7 cellular contexts compared by ENCODE assay signal in the genomic region with DNA sequence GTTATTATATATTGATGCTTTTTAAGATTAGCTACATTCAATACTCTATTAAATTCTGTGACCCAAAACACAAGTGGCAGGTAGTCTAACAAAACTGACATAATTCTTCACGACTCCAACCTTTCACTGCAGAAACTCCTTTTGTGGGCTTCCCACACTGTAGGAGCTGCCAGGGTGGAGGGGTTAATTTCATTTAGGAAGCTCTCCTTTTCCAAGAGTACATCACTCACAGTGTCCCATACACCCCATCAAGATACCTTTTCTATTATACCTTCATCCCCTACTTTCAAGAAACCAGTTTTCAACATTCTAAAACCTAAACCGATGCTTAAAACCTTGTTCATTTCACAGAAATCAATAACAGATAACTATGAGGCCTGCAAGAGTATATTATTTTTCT. TPM values are rescaled to one million over a fixed set of nuclear protein-coding genes. Genes with fewer than 3 reads are reported as not detected.
A peak's percentile ranks its signal among the peaks of the same experiment; 100 is the strongest.
DNase-seq lines count a peak whose midpoint lies in the region; ATAC-seq, FAIRE-seq and TF ChIP-seq lines count a peak whose summit lies in the region.

No MANE protein-coding gene starts in this region.

- FAIRE-seq in pancreas (lab: Jason Lieb, UNC): no peak

- no peak for TF ChIP-seq CTCF in epithelial cell of proximal tubule (conservative IDR thresholded peaks at IDR 0.05; ENCODE audit: low read depth, low read length)
- TF ChIP-seq CTCF in pancreas (IDR thresholded peaks at IDR 0.05): no peak

- WGBS in pancreas, 2 donors: 1 to 3% methylated on average over 2 of the region's 2 CpGs

- H3K4me3 ChIP-seq in epithelial cell of proximal tubule (ENCODE audit: low read depth, low read length): peak overlapping the region; percentile 83
- peak overlapping the region; percentile 80 to 95 (median 84) for H3K4me3 ChIP-seq in pancreas

- intact Hi-C loops in pancreas (cut with DNase I): no loop called here

- no peaks in the 10 kb centered on the region for H3K27me3 ChIP-seq in pancreas

- no peaks in the 10 kb centered on the region for H3K36me3 ChIP-seq in pancreas

- H3K9me3 ChIP-seq in pancreas: no peaks in the 10 kb centered on the region

- peak overlapping the region in 2 of 4 donors; percentile 85 to 86 for H3K27ac ChIP-seq in pancreas

- peak; percentile 3 for ATAC-seq in GM19324 (IDR thresholded peaks at IDR 0.05; ENCODE audit: low FRiP score, unreplicated experiment)
- ATAC-seq in pancreas: peak in 2 of 4 donors; percentile 11 to 17
- ATAC-seq in GM19397 (IDR thresholded peaks at IDR 0.05; ENCODE audit: unreplicated experiment): no peak

- DNase-seq in OCI-M1 (lab: John Stamatoyannopoulos, UW): peak; percentile 42
- no peak for DNase-seq in epithelial cell of proximal tubule (ENCODE audit: low read depth)
- DNase-seq in pancreas: no peak
- DNase-seq in NCI-H1048 (lab: John Stamatoyannopoulos, UW): no peak
- DNase-seq in epidermal melanocyte (ENCODE audit: insufficient read length, low spot score): no peak

- H3K4me1 ChIP-seq in pancreas: peaks cover 8 to 20% (median 10%) of the 10 kb centered on the region in 3 donors

RNA-seq across cellular contexts. Expression of a gene that starts 0.8 kb away (rescaled TPM):
- total RNA-seq in epithelial cell of proximal tubule: 5.2 and 6.7 TPM in 2 replicates
- 1 to 10 TPM; 2.6 to 6.6 (median 4.1) TPM for total RNA-seq in pancreas
- 10 to 100 TPM in 1 of 2 donors, 1 to 10 TPM in 1; 7.6 to 12.5 TPM for polyA plus RNA-seq in pancreas
